Comparison of ENCODE assay signal across 25 cellular contexts in the genomic region with DNA sequence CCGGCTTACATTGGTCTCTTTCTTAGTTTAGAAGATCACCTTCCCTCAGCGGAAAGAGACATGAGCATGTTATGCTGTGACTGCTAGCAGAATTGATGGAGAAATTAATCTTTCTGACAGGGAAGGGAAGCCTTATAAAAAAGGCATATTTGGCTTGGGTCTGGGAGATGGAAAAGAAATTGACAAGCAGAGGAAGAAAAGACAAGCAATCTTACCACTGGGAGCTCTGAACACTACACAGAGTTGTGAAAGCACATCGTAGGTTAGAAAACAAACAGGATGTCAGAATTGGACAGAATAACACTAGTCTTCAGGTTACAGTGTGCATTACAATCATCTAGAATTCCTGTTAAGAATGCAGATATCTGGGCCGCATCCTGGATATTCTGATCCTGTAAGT.
DNase-seq lines count a peak whose midpoint lies in the region; ATAC-seq, FAIRE-seq and TF ChIP-seq lines count a peak whose summit lies in the region.
"Had no signal": no experiment of that assay in that cellular context is flagged by ENCODE, and none has a peak within 500 bp of the region (broad histone marks: within the 10 kb centered on the region; RNA-seq: fewer than 3 reads in every experiment).

No MANE protein-coding gene starts in this region.

- H3K79me2 ChIP-seq in GM23338 (replicated peaks; ENCODE audit: insufficient read depth) (no peaks in the 10 kb centered on the region), H1 (ENCODE audit: control insufficient read depth in 1 of 2, insufficient read depth in 2 of 2, low read length in 2 of 2) (no peaks in the 10 kb centered on the region), neural cell (replicated peaks; ENCODE audit: insufficient read depth, low read length) (no peaks in the 10 kb centered on the region)

- peak overlapping the region; percentile 44 for H4K91ac ChIP-seq in H1 (replicated peaks; ENCODE audit: insufficient read length, low read length)

- H3K4me2 ChIP-seq in GM23338 (no peak overlapping the region), H1 (ENCODE audit: insufficient read depth in 1 of 2, low read depth in 2 of 2, low read length in 2 of 2) (no peak overlapping the region), neural cell (ENCODE audit: low read length) (no peak overlapping the region)
- H3K4me2 ChIP-seq: A549; BLaER1 treated with 17β-estradiol and CSF1 and Interleukin-3, amounts not matched to agents 10 nM and 100 nM had no signal

- TF ChIP-seq CTCF in GM23338 (conservative IDR thresholded peaks at IDR 0.05; ENCODE audit: low read depth in 2 of 2), result no peak
- no peak for TF ChIP-seq CTCF in H1 (IDR thresholded peaks at IDR 0.05; ENCODE audit: control extremely low read depth in 1 of 3, insufficient read depth in 1 of 3, low read depth in 1 of 3, low read length in 3 of 3)
- no peak for TF ChIP-seq CTCF in neural cell (IDR thresholded peaks at IDR 0.05; ENCODE audit: poor library complexity, severe bottlenecking)

- no peak for TF ChIP-seq POLR2A in H1 (IDR thresholded peaks at IDR 0.05; ENCODE audit: control extremely low read depth in 1 of 2, low read depth in 2 of 2, low read length in 2 of 2)

- peaks cover 14% of the 10 kb centered on the region for H3K9me3 Mint-ChIP-seq in GM23338

- no peak overlapping the region; the same call in 2 of the 3 replicates for H3K4me3 Mint-ChIP-seq in GM23338
- H3K4me3 Mint-ChIP-seq: CD14-positive monocyte; CD4-positive, alpha-beta T cell; CD8-positive, alpha-beta memory T cell had no signal

- peak overlapping the region; percentile 12 for H3K4ac ChIP-seq in H1 (replicated peaks; ENCODE audit: insufficient read length, low read depth, low read length)

- H3K36me3 ChIP-seq in GM23338 (ENCODE audit: insufficient read depth) (no peaks in the 10 kb centered on the region), HUES6 (ENCODE audit: control insufficient read depth, insufficient read depth, low read length) (no peaks in the 10 kb centered on the region), H1 (ENCODE audit: control insufficient read depth in 2 of 4, insufficient read depth in 4 of 4, low read length in 3 of 4) (peaks cover 0 to 3% (median 0%) of the 10 kb centered on the region in 4 experiments; a peak in 2 of 8 replicates), neural cell (ENCODE audit: insufficient read depth, low read length) (no peaks in the 10 kb centered on the region)
- H3K36me3 ChIP-seq: BE2C; BLaER1 treated with 17β-estradiol and CSF1 and Interleukin-3, amounts not matched to agents 10 nM and 100 nM had no signal

- no peak overlapping the region for H3K14ac ChIP-seq in H1 (ENCODE audit: insufficient read length)

- no peaks in the 10 kb centered on the region for H3K27me3 ChIP-seq in GM23338 (ENCODE audit: insufficient read depth)
- no peaks in the 10 kb centered on the region for H3K27me3 ChIP-seq in HUES6 (ENCODE audit: control insufficient read depth, insufficient read depth, low read length)
- no peaks in the 10 kb centered on the region for H3K27me3 ChIP-seq in H1 (replicated peaks in 1 of 4; ENCODE audit: control insufficient read depth in 3 of 4, extremely low read depth in 1 of 4, insufficient read depth in 3 of 4, low read length in 3 of 4)
- no peaks in the 10 kb centered on the region for H3K27me3 ChIP-seq in neural cell (ENCODE audit: insufficient read depth, low read depth, low read length)
- H3K27me3 ChIP-seq: BE2C; BLaER1 treated with 17β-estradiol and CSF1 and Interleukin-3, amounts not matched to agents 10 nM and 100 nM had no signal

- H2BK20ac ChIP-seq in H1 (ENCODE audit: low read length), result no peak overlapping the region

- no peak overlapping the region for H3K56ac ChIP-seq in H1 (replicated peaks; ENCODE audit: insufficient read length, low read depth, low read length)

- peak overlapping the region; percentile 11; the same call in 1 of the 2 replicates for H2BK5ac ChIP-seq in H1 (ENCODE audit: low read depth, low read length)

- H3K9me2 ChIP-seq in GM23338 (ENCODE audit: insufficient read depth), result no peaks in the 10 kb centered on the region
- H3K9me2 ChIP-seq in neural cell (ENCODE audit: insufficient read depth, low read length), result no peaks in the 10 kb centered on the region

- no peak overlapping the region for H2AK5ac ChIP-seq in H1 (ENCODE audit: low read depth, low read length)

- POLR2A ChIA-PET in H1 (lab: Charles Lee; ENCODE audit: partially characterized antibody), result no interaction called here

- no peak overlapping the region for H3K23ac ChIP-seq in H1 (ENCODE audit: insufficient read length)

- H2AFZ ChIP-seq in GM23338, result no peak overlapping the region
- H2AFZ ChIP-seq in H1 (ENCODE audit: low read length), result no peak overlapping the region
- no peak overlapping the region for H2AFZ ChIP-seq in neural cell (ENCODE audit: low read depth, low read length)
- H2AFZ ChIP-seq: GM23248 had no signal

- no peak overlapping the region for H2BK15ac ChIP-seq in H1 (ENCODE audit: low read length)

- no peak overlapping the region for H3K4me3 ChIP-seq in GM23338
- H3K4me3 ChIP-seq in HUES6 (ENCODE audit: low read depth, low read length), result no peak overlapping the region
- H3K4me3 ChIP-seq in H1 (ENCODE audit: extremely low read depth in 1 of 4, insufficient read depth in 2 of 4, low read depth in 3 of 4, low read length in 4 of 4), result no peak overlapping the region
- H3K4me3 ChIP-seq in neural cell (ENCODE audit: low read length), result no peak overlapping the region
- H3K4me3 ChIP-seq: A549; BLaER1 treated with 17β-estradiol and CSF1 and Interleukin-3, amounts not matched to agents 10 nM and 100 nM; GM12878; GM23248 had no signal

- H3K27ac Mint-ChIP-seq in GM23338, result peak overlapping the region; percentile 81
- H3K27ac Mint-ChIP-seq: CD14-positive monocyte; CD4-positive, alpha-beta T cell; CD8-positive, alpha-beta memory T cell had no signal

- CTCF ChIA-PET in H1 (lab: Charles Lee; ENCODE audit: partially characterized antibody), result no interaction called here

- WGBS in H1 (ENCODE audit: extremely low coverage in 1 of 2, insufficient coverage in 1 of 2, insufficient read length in 1 of 2, insufficient replicate concordance in 2 of 2, low coverage in 1 of 2, low lambda C conversion rate in 2 of 2, missing lambda C conversion rate in 1 of 2), 2 experiments, result 88% methylated on average over 4 of the region's 4 CpGs; no CpG with 5 or more reads in 1 of the 2 experiments

- TF ChIP-seq RAD21 in H1 (IDR thresholded peaks at IDR 0.05 in 1 of 2, conservative IDR thresholded peaks at IDR 0.05 in 1 of 2; ENCODE audit: low read depth in 2 of 2, low read length in 2 of 2) (no peak), neural cell (conservative IDR thresholded peaks at IDR 0.05) (peak; percentile 23)

- no peak for TF ChIP-seq EP300 in H1 (IDR thresholded peaks at IDR 0.05; ENCODE audit: borderline replicate concordance in 1 of 2, low read depth in 2 of 2, low read length in 2 of 2)
- TF ChIP-seq EP300 in neural cell (conservative IDR thresholded peaks at IDR 0.05; ENCODE audit: poor library complexity, severe bottlenecking), result peak; percentile 86

- H3K9ac ChIP-seq in HUES6 (ENCODE audit: low read length), result no peak overlapping the region
- no peak overlapping the region for H3K9ac ChIP-seq in H1 (replicated peaks in 1 of 4; ENCODE audit: extremely low read depth in 1 of 4, low read depth in 3 of 4, low read length in 3 of 4)
- no peak overlapping the region for H3K9ac ChIP-seq in neural cell (ENCODE audit: low read length)
- H3K9ac ChIP-seq: BLaER1 treated with 17β-estradiol and CSF1 and Interleukin-3, amounts not matched to agents 10 nM and 100 nM; GM23248 had no signal

- H4K20me1 ChIP-seq in GM23338 (replicated peaks; ENCODE audit: insufficient read depth) (no peaks in the 10 kb centered on the region), H1 (replicated peaks in 1 of 2; ENCODE audit: control insufficient read depth in 1 of 2, insufficient read depth in 2 of 2, low read length in 2 of 2) (no peaks in the 10 kb centered on the region), neural cell (ENCODE audit: insufficient read depth) (no peaks in the 10 kb centered on the region)
- H4K20me1 ChIP-seq: BLaER1 treated with 17β-estradiol and CSF1 and Interleukin-3, amounts not matched to agents 10 nM and 100 nM had no signal

- H3K36me3 Mint-ChIP-seq in GM23338 (ENCODE audit: low read depth), result peaks cover 36% of the 10 kb centered on the region
- H3K36me3 Mint-ChIP-seq: CD14-positive monocyte; CD8-positive, alpha-beta memory T cell had no signal

- no peaks in the 10 kb centered on the region for H3K79me1 ChIP-seq in H1 (ENCODE audit: low read depth, low read length)

- 0 out of 2 replicates have a peak overlapping the region, but pooled peaks have one; percentile 1 for H3K18ac ChIP-seq in H1 (ENCODE audit: extremely low read depth, low read length)

- H3K4me1 ChIP-seq in GM23338 (ENCODE audit: insufficient read depth) (peaks cover 28% of the 10 kb centered on the region), HUES6 (ENCODE audit: control insufficient read depth, insufficient read depth, low read length) (peaks cover 27% of the 10 kb centered on the region; the same call in 1 of the 2 replicates), H1 (replicated peaks in 1 of 4; ENCODE audit: control insufficient read depth in 3 of 4, insufficient read depth in 4 of 4, low read length in 3 of 4) (peaks cover 0 to 5% (median 0%) of the 10 kb centered on the region in 4 experiments; a peak in 1 of 7 replicates)
- H3K4me1 ChIP-seq: A549, BE2C had no signal

- no peak overlapping the region for H2BK12ac ChIP-seq in H1 (ENCODE audit: low read depth, low read length)

- no peaks in the 10 kb centered on the region for H3K23me2 ChIP-seq in H1 (ENCODE audit: low read depth, low read length)

- intact Hi-C loops in cardiac septum (cut with DNase I), result no loop called here

- H3K9me3 ChIP-seq in HUES6 (ENCODE audit: control insufficient read depth, insufficient read depth, low read depth, low read length), result no peaks in the 10 kb centered on the region; the same call in 1 of the 2 replicates
- H3K9me3 ChIP-seq in H1 (ENCODE audit: insufficient read depth in 2 of 2, low read depth in 1 of 2, low read length in 1 of 2), result no peaks in the 10 kb centered on the region
- no peaks in the 10 kb centered on the region for H3K9me3 ChIP-seq in neural cell (ENCODE audit: low read length)
- H3K9me3 ChIP-seq: A549; BE2C; BLaER1 treated with 17β-estradiol and CSF1 and Interleukin-3, amounts not matched to agents 10 nM and 100 nM had no signal

- no peak for FAIRE-seq in H1 (lab: Jason Lieb, UNC)
- FAIRE-seq: A549, D721Med, GM12878, H54 had no signal

- peaks cover 47% of the 10 kb centered on the region for H3K4me1 Mint-ChIP-seq in GM23338
- H3K4me1 Mint-ChIP-seq: CD14-positive monocyte; CD8-positive, alpha-beta memory T cell had no signal

- no peaks in the 10 kb centered on the region for H3K27me3 Mint-ChIP-seq in GM23338 (ENCODE audit: insufficient read depth, low read depth, poor library complexity)
- H3K27me3 Mint-ChIP-seq: CD4-positive, alpha-beta T cell; CD8-positive, alpha-beta memory T cell had no signal

- peak overlapping the region; percentile 62 for H2BK120ac ChIP-seq in H1 (replicated peaks; ENCODE audit: low read depth, low read length)

- peak overlapping the region; percentile 67 for H4K5ac ChIP-seq in H1 (ENCODE audit: insufficient read length, low read depth, low read length)

- no peak overlapping the region for H4K8ac ChIP-seq in H1 (ENCODE audit: extremely low read depth, insufficient read depth, low read length)

- H3K27ac ChIP-seq in GM23338 (ENCODE audit: low read depth) (peak overlapping the region; percentile 82), HUES6 (ENCODE audit: low read depth, low read length) (0 out of 2 replicates have a peak overlapping the region, but pooled peaks have one; percentile 49), H1 (ENCODE audit: low read depth, low read length) (no peak overlapping the region), neural cell (ENCODE audit: low read length) (no peak overlapping the region)
- H3K27ac ChIP-seq: A549; BLaER1 treated with 17β-estradiol and CSF1 and Interleukin-3, amounts not matched to agents 10 nM and 100 nM; GM23248 had no signal

- H3F3A ChIP-seq in GM23338 (replicated peaks; ENCODE audit: low read depth) (no peaks in the 10 kb centered on the region), neural cell (ENCODE audit: insufficient read depth, low read length, poor library complexity, severe bottlenecking) (no peaks in the 10 kb centered on the region)

- ATAC-seq in GM23338, result no peak
- no peak for ATAC-seq in GM18502 (IDR thresholded peaks at IDR 0.05; ENCODE audit: poor library complexity, unreplicated experiment)
- ATAC-seq: A549, GM12878 had no signal

- DNase-seq in GM23338 (ENCODE audit: low spot score), result no peak
- DNase-seq in H1 (ENCODE audit: low read depth in 1 of 2, low spot score in 2 of 2), result no peak
- no peak for DNase-seq in cardiac septum (ENCODE audit: low spot score)
- DNase-seq in NCI-H1048 (lab: John Stamatoyannopoulos, UW), result no peak
- DNase-seq: 8988T; ACHN; AML-193; BE2C; CD4-positive, alpha-beta T cell; CD8-positive, alpha-beta memory T cell; DMS 273 treated with DMSO at 0.1 percent for 48 hours; DMS79; EL; GDM1; GM23248; HCEC 1CT had no signal

Comparison
In these comparisons a context has a peak if more than half of its experiments do, and no peak if none do; other contexts are left out.
1. H3K27ac ChIP-seq: peak in GM23338 (single experiment) and HUES6 (single experiment); none in H1 (single experiment) and neural cell (single experiment).